ENCODE assay signal across 8 cellular contexts in the genomic region with DNA sequence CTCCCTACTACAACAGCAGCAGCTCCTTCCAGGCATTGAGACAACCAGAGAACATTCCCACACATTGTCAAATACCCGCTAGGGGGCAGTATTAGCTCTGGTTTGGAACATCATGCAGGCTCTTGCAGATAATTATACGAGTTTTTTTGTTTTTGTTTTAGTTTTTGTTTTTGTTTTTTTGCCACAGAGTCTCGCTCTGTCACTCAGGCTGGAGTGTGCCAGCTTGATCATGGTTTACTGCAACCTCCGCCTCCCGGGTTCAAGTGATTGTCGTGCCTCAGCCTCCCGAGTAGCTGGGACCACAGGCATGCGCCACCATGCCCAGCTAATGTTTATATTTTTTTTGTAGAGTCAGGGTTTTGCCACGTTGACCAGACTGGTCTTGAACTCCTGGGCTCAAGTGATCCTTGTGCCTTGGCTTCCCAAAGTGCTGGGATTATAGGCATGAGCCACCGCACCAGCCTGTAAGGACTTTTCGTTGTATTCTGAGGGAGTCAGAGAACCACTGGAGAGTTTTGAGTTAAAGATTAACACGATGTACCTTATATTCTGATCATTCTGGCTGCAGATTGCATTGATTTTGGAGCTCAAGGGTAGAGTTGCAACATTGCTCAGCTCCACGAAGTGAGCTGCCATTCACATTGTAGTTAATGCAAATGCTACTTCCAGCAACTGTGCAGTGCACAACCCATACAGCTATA. TPM values are rescaled to one million over a fixed set of nuclear protein-coding genes. Genes with fewer than 3 reads are reported as not detected.
DNase-seq lines count a peak whose midpoint lies in the region; ATAC-seq and TF ChIP-seq lines count a peak whose summit lies in the region.

No MANE protein-coding gene starts in this region.

- peaks cover 9% of the 10 kb centered on the region for H3K27me3 ChIP-seq in neutrophil
- H3K27me3 ChIP-seq in vagina = no peaks in the 10 kb centered on the region

- H3K9me3 Mint-ChIP-seq in HFFc6 = no peaks in the 10 kb centered on the region
- peaks cover 5% of the 10 kb centered on the region for H3K9me3 Mint-ChIP-seq in activated T-cell treated with anti-CD3 and anti-CD28 coated beads, Interleukin-2, amount 50 U/mL, for 4 hours

- intact Hi-C loops in vagina (cut with DNase I) = no loop called here

- H3K4me1 ChIP-seq in neutrophil (ENCODE audit: control insufficient read depth in 1 of 2, insufficient read depth in 1 of 2, low read depth in 1 of 2, low read length in 1 of 2) (peaks cover 8 to 15% of the 10 kb centered on the region in 2 experiments), vagina (no peaks in the 10 kb centered on the region)

- DNase-seq in COLO668 (lab: John Stamatoyannopoulos, UW; ENCODE audit: unreplicated experiment) (peak; percentile 45), HFFc6 (peak; percentile 81), NCI-H82 treated with DMSO at 0.1 percent for 48 hours (lab: John Stamatoyannopoulos, UW; ENCODE audit: unreplicated experiment) (peak; percentile 12), fibroblast of villous mesenchyme (ENCODE audit: low read depth) (peak; percentile 88), vagina (ENCODE audit: extremely low spot score in 2 of 2) (no peak)
- peak; percentile 13 for DNase-seq in activated T-cell treated with anti-CD3 and anti-CD28 coated beads, Interleukin-2, amount 50 U/mL, for 4 hours

- H3K27ac ChIP-seq in neutrophil (no peak overlapping the region), vagina (no peak overlapping the region)

- H3K36me3 ChIP-seq in neutrophil (no peaks in the 10 kb centered on the region), vagina (no peaks in the 10 kb centered on the region)

- H3K27me3 Mint-ChIP-seq in HFFc6 (ENCODE audit: insufficient read depth) = peaks cover 12% of the 10 kb centered on the region
- H3K27me3 Mint-ChIP-seq in activated T-cell treated with anti-CD3 and anti-CD28 coated beads, Interleukin-2, amount 50 U/mL, for 4 hours (ENCODE audit: low read depth) = peaks cover 17% of the 10 kb centered on the region

- TF ChIP-seq CTCF in HFFc6 (IDR thresholded peaks at IDR 0.05) = peak; percentile 97
- TF ChIP-seq CTCF in fibroblast of villous mesenchyme (IDR thresholded peaks at IDR 0.05; ENCODE audit: insufficient read depth, low read depth, low read length) = peak; percentile 80
- peak; percentile 58 for TF ChIP-seq CTCF in neutrophil (IDR thresholded peaks at IDR 0.05)
- peak; percentile 41 to 54 (median 42) for TF ChIP-seq CTCF in vagina (IDR thresholded peaks at IDR 0.05)

- H3K4me3 ChIP-seq in fibroblast of villous mesenchyme (ENCODE audit: low read depth, low read length) (peak overlapping the region; percentile 14), neutrophil (ENCODE audit: low read depth in 1 of 2, low read length in 1 of 2) (no peak overlapping the region), vagina (no peak overlapping the region)

- H3K27ac Mint-ChIP-seq in HFFc6 = no peak overlapping the region

- peaks cover 6% of the 10 kb centered on the region; the same call in 1 of the 2 replicates for H3K4me1 Mint-ChIP-seq in HFFc6 (ENCODE audit: low read depth)
- no peaks in the 10 kb centered on the region for H3K4me1 Mint-ChIP-seq in activated T-cell treated with anti-CD3 and anti-CD28 coated beads, Interleukin-2, amount 50 U/mL, for 4 hours (ENCODE audit: low read depth)

- H3K9me3 ChIP-seq in neutrophil (no peaks in the 10 kb centered on the region), vagina (no peaks in the 10 kb centered on the region)

- no peaks in the 10 kb centered on the region for H3K36me3 Mint-ChIP-seq in HFFc6 (ENCODE audit: low read depth)
- no peaks in the 10 kb centered on the region for H3K36me3 Mint-ChIP-seq in activated T-cell treated with anti-CD3 and anti-CD28 coated beads, Interleukin-2, amount 50 U/mL, for 4 hours (ENCODE audit: insufficient read depth)

- TF ChIP-seq POLR2A in vagina (IDR thresholded peaks at IDR 0.05) = no peak

- no peak overlapping the region for H3K4me3 Mint-ChIP-seq in HFFc6
- H3K4me3 Mint-ChIP-seq in activated T-cell treated with anti-CD3 and anti-CD28 coated beads, Interleukin-2, amount 50 U/mL, for 4 hours = no peak overlapping the region

- ATAC-seq in activated T-cell treated with anti-CD3 and anti-CD28 coated beads, Interleukin-2, amount 50 U/mL, for 4 hours = peak; percentile 38 to 71
- ATAC-seq in GM21717 (IDR thresholded peaks at IDR 0.05; ENCODE audit: unreplicated experiment) = no peak

RNA-seq across cellular contexts. Expression of a gene that starts 41.7 kb away (rescaled TPM):
- not detected for total RNA-seq in HFFc6 (2021; fragmentation: NEBNext Ultra II Directional; extraction: Animal tissue kit (Norgen Biotek cat#: 25700))
- total RNA-seq in activated T-cell treated with anti-CD3 and anti-CD28 coated beads, Interleukin-2, amount 50 U/mL, for 4 hours = not detected
- total RNA-seq in fibroblast of villous mesenchyme (not detected in 2 replicates), vagina (not detected)

RNA-seq across cellular contexts. Expression of a gene that starts 42.2 kb away (rescaled TPM):
- not detected for total RNA-seq in HFFc6 (2021; fragmentation: NEBNext Ultra II Directional; extraction: Animal tissue kit (Norgen Biotek cat#: 25700))
- total RNA-seq in activated T-cell treated with anti-CD3 and anti-CD28 coated beads, Interleukin-2, amount 50 U/mL, for 4 hours = not detected
- total RNA-seq in fibroblast of villous mesenchyme (0.32 and 0.43 TPM in 2 replicates), vagina (not detected)

Comparison
In these comparisons a context has a peak if more than half of its experiments do, and no peak if none do; other contexts are left out.
1. DNase-seq: peak in COLO668 (single experiment), HFFc6 (single experiment), NCI-H82 treated with DMSO at 0.1 percent for 48 hours (single experiment), activated T-cell treated with anti-CD3 and anti-CD28 coated beads, Interleukin-2, amount 50 U/mL, for 4 hours (single experiment) and fibroblast of villous mesenchyme (single experiment); none in vagina (0 of 2).
2. CTCF ChIP-seq: peak in every context shown above with its lines; median percentile 97 in HFFc6; 80 in fibroblast of villous mesenchyme; 58 in neutrophil; 42 in vagina.